ENCODE assay signal across 8 cellular contexts in the genomic region with DNA sequence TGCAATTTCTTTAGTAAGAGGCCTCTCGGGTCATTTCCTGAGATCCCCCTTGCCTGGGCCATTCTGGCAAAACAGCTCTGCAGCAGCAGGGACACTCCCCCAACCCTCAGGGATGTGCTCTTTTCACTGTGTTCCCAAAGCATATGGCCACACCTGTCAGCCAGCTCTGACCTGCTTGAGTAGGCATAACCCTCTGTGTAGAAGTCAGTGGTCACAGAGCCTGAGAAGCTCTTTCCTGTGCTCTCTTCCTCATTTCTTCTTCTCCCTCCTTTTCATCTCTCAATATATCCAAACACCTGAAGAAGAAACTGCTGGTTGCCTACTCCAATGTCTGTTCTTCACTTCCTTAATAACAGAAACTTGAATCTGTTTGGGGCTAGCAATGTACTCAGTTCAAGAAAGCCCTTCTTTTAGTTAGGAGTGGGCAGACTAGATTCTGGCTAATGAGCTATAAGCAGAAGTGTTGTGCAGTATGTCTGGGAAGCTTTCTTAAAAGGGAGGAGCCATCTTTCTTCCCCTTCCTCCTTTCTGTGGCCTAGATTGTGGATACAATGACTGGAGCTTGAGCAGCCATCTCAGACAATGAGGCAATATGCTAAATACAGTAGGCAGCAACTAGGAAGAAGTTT.
DNase-seq lines count a peak whose midpoint lies in the region; ATAC-seq and TF ChIP-seq lines count a peak whose summit lies in the region.

No MANE protein-coding gene starts in this region.

- POLR2A ChIA-PET in OCI-LY7 (lab: Charles Lee), result interaction anchor here (0.6 to 1.2 kb wide), 4 partner anchors 10 to 249 kb away, joined by 3 to 4 read pairs (median 4); no protein-coding TSS in a partner anchor

- peaks cover 46% of the 10 kb centered on the region for H3K9me3 Mint-ChIP-seq in nephron progenitor cell
- no peaks in the 10 kb centered on the region for H3K9me3 Mint-ChIP-seq in activated T-cell treated with anti-CD3 and anti-CD28 coated beads, Interleukin-2, amount 50 U/mL, for 72 hours

- WGBS in mesendoderm (ENCODE audit: extremely low coverage, insufficient coverage, low lambda C conversion rate), result no CpG with 5 or more reads among the region's 1 CpG

- H2BK15ac ChIP-seq in mesendoderm (replicated peaks; ENCODE audit: low read depth), result no peak overlapping the region

- CTCF ChIA-PET in OCI-LY7 (lab: Charles Lee; ENCODE audit: unreplicated experiment), result interaction anchor here (1.1 kb wide), 1 partner anchor 29 kb away, joined by 3 read pairs; no protein-coding TSS in a partner anchor

- intact Hi-C loops in OCI-LY7 (cut with micrococcal nuclease; ENCODE audit: unreplicated experiment), result no loop called here

- DNase-seq in OCI-LY7 (ENCODE audit: low spot score), result peak; percentile 67
- DNase-seq in nephron progenitor cell, result no peak
- no peak for DNase-seq in NCI-H187 treated with DMSO at 0.1 percent for 48 hours (lab: John Stamatoyannopoulos, UW)
- no peak for DNase-seq in NCI-H1048 (lab: John Stamatoyannopoulos, UW)
- no peak for DNase-seq in mesendoderm
- no peak for DNase-seq in activated T-cell treated with anti-CD3 and anti-CD28 coated beads, Interleukin-2, amount 50 U/mL, for 72 hours

- H3K4ac ChIP-seq in mesendoderm (ENCODE audit: low read depth, low read length), result no peak overlapping the region

- H3K27me3 Mint-ChIP-seq in nephron progenitor cell (ENCODE audit: low read depth, poor library complexity), result peaks cover 2% of the 10 kb centered on the region
- peaks cover 29% of the 10 kb centered on the region for H3K27me3 Mint-ChIP-seq in activated T-cell treated with anti-CD3 and anti-CD28 coated beads, Interleukin-2, amount 50 U/mL, for 72 hours (ENCODE audit: low read depth)

- H4K5ac ChIP-seq in mesendoderm (ENCODE audit: low read length), result no peak overlapping the region

- no TSS peak for BruUV-seq in OCI-LY7 (replicated peaks; lab: Mats Ljungman, UMichigan)

- H3K79me1 ChIP-seq in mesendoderm (ENCODE audit: low read length), result no peaks in the 10 kb centered on the region

- H3K18ac ChIP-seq in mesendoderm (ENCODE audit: low read length), result no peak overlapping the region

- H3K9me2 ChIP-seq in OCI-LY7 (ENCODE audit: insufficient read depth, low read length), result no peaks in the 10 kb centered on the region

- no peak overlapping the region for H3K23ac ChIP-seq in mesendoderm (ENCODE audit: low read length)

- no peak overlapping the region for H4K8ac ChIP-seq in mesendoderm (ENCODE audit: low read depth, low read length)

- no peaks in the 10 kb centered on the region for H4K20me1 ChIP-seq in OCI-LY7 (ENCODE audit: insufficient read depth, low read length)

- no peak overlapping the region for H2BK5ac ChIP-seq in mesendoderm (ENCODE audit: low read length)

- ATAC-seq in GM19025 (IDR thresholded peaks at IDR 0.05; ENCODE audit: low read depth, unreplicated experiment) (peak; percentile 71), HG02943 (IDR thresholded peaks at IDR 0.05; ENCODE audit: low read depth, unreplicated experiment) (peak; percentile 71)
- ATAC-seq in activated T-cell treated with anti-CD3 and anti-CD28 coated beads, Interleukin-2, amount 50 U/mL, for 72 hours (replicated peaks in 1 of 2), result no peak

- no peak overlapping the region for H2AK5ac ChIP-seq in mesendoderm (ENCODE audit: low read length)

- peak overlapping the region; percentile 31; the same call in 1 of the 2 replicates for H2AFZ ChIP-seq in OCI-LY7 (ENCODE audit: low read length)

- H3K36me3 ChIP-seq in OCI-LY7 (ENCODE audit: insufficient read depth, low read length) (no peaks in the 10 kb centered on the region), mesendoderm (ENCODE audit: control insufficient read depth, insufficient read depth, low read length) (no peaks in the 10 kb centered on the region)

- H3K4me2 ChIP-seq in OCI-LY7 (ENCODE audit: low read length) (peak overlapping the region; percentile 21), mesendoderm (ENCODE audit: low read length) (no peak overlapping the region)

- H3K4me1 Mint-ChIP-seq in nephron progenitor cell, result peaks cover 49% of the 10 kb centered on the region
- H3K4me1 Mint-ChIP-seq in activated T-cell treated with anti-CD3 and anti-CD28 coated beads, Interleukin-2, amount 50 U/mL, for 72 hours (ENCODE audit: low read depth), result peaks cover 17% of the 10 kb centered on the region

- H3K27me3 ChIP-seq in mesendoderm (ENCODE audit: insufficient read depth, low read length, poor library complexity), result no peaks in the 10 kb centered on the region

- no peak overlapping the region for H2BK120ac ChIP-seq in mesendoderm (ENCODE audit: low read depth, low read length)

- no peak overlapping the region for H3K56ac ChIP-seq in mesendoderm (ENCODE audit: low read length)

- H3K4me3 ChIP-seq in OCI-LY7 (ENCODE audit: low read depth, low read length, poor library complexity, severe bottlenecking) (no peak overlapping the region), mesendoderm (ENCODE audit: low read length) (no peak overlapping the region)

- peak overlapping the region; percentile 85 for H3K27ac Mint-ChIP-seq in nephron progenitor cell
- no peak overlapping the region for H3K27ac Mint-ChIP-seq in activated T-cell treated with anti-CD3 and anti-CD28 coated beads, Interleukin-2, amount 50 U/mL, for 72 hours

- H3K79me2 ChIP-seq in OCI-LY7 (ENCODE audit: insufficient read depth, low read depth, low read length) (no peaks in the 10 kb centered on the region), mesendoderm (ENCODE audit: control insufficient read depth, insufficient read depth, low read length) (no peaks in the 10 kb centered on the region)

- no peaks in the 10 kb centered on the region for H3K36me3 Mint-ChIP-seq in nephron progenitor cell (ENCODE audit: low read depth)
- no peaks in the 10 kb centered on the region for H3K36me3 Mint-ChIP-seq in activated T-cell treated with anti-CD3 and anti-CD28 coated beads, Interleukin-2, amount 50 U/mL, for 72 hours (ENCODE audit: insufficient read depth in 2 of 2)

- H3K9me3 ChIP-seq in OCI-LY7 (ENCODE audit: low read length), result no peaks in the 10 kb centered on the region

- H3K9ac ChIP-seq in mesendoderm (ENCODE audit: low read length), result no peak overlapping the region

- H3K4me1 ChIP-seq in OCI-LY7 (ENCODE audit: insufficient read depth, low read length, poor library complexity, severe bottlenecking) (peaks cover 29% of the 10 kb centered on the region), mesendoderm (ENCODE audit: control insufficient read depth, low read depth, low read length) (no peaks in the 10 kb centered on the region)

- H3K27ac ChIP-seq in OCI-LY7 (ENCODE audit: low read depth, low read length, poor library complexity, severe bottlenecking), result peak overlapping the region; percentile 23
- H3K27ac ChIP-seq in mesendoderm (ENCODE audit: low read depth, low read length), result no peak overlapping the region

- no peak for TF ChIP-seq CTCF in OCI-LY7 (conservative IDR thresholded peaks at IDR 0.05; ENCODE audit: low read length)
- TF ChIP-seq CTCF in nephron progenitor cell (IDR thresholded peaks at IDR 0.05), result no peak

- H3K4me3 Mint-ChIP-seq in nephron progenitor cell, result no peak overlapping the region
- H3K4me3 Mint-ChIP-seq in activated T-cell treated with anti-CD3 and anti-CD28 coated beads, Interleukin-2, amount 50 U/mL, for 72 hours, result no peak overlapping the region

Comparison
In these comparisons a context has a peak if more than half of its experiments do, and no peak if none do; other contexts are left out.
1. ATAC-seq: peak in GM19025 (single experiment) and HG02943 (single experiment); none in activated T-cell treated with anti-CD3 and anti-CD28 coated beads, Interleukin-2, amount 50 U/mL, for 72 hours (0 of 2).